26 cellular contexts compared by ENCODE assay signal in the genomic region with DNA sequence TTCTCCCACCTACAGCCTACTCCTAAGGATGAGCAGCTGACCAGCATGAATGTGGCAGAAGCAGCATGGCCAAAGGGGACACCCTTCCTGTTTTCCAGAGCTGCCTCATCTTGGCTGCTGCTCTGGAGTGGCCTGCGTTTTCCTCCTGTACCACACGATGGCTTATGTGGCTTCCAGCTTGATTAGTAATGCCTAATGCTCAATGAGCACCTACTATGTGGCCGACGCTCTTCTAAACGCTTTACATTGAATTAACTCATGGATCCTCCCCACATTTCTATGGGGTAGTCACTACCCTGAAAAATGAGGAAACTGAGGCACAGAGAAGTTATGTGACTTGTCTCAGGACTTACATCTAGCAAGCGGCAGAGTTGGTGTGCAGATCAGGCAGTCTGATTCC. TPM values are rescaled to one million over a fixed set of nuclear protein-coding genes. Genes with fewer than 3 reads are reported as not detected.
"Had no signal": no experiment of that assay in that cellular context is flagged by ENCODE, and none has a peak within 500 bp of the region (broad histone marks: within the 10 kb centered on the region; RNA-seq: fewer than 3 reads in every experiment).

No MANE protein-coding gene starts in this region.

- H3K9me3 ChIP-seq: left lung, lower lobe of right lung, ovary, right atrium auricular region, right lobe of liver, tibial nerve, uterus had no signal

- H3K27me3 ChIP-seq: left lung, ovary, right atrium auricular region, right lobe of liver, uterus had no signal

- H3K36me3 ChIP-seq: lower lobe of right lung, ovary, right atrium auricular region, right lobe of liver, uterus had no signal

- H3K4me2 ChIP-seq: smooth muscle cell had no signal

- ATAC-seq: left colon; left lung; lower lobe of right lung; naive thymus-derived CD8-positive, alpha-beta T cell; right lobe of liver; stimulated activated memory B cell treated with anti-CD40 and anti-IgM and Interleukin-4, amounts not matched to agents 10 μg/mL and 1 μg/mL and 100 μg/mL, for 72 hours; stimulated activated naive CD8-positive, alpha-beta T cell treated with anti-CD3 and anti-CD28 coated beads, Interleukin-15, amount 100 ng/mL, for 72 hours had no signal

- H3K4me1 ChIP-seq: lower lobe of right lung, right atrium auricular region, right lobe of liver, tibial nerve, uterus had no signal

- DNase-seq: hypothalamus; immature natural killer cell; kidney; left colon; lower lobe of right lung; mammary epithelial cell; mesenchymal stem cell; naive thymus-derived CD8-positive, alpha-beta T cell; occipital lobe; ovary; right lobe of liver; stimulated activated CD4-positive, alpha-beta T cell treated with anti-CD3 and anti-CD28 coated beads, Interleukin-1b, Interleukin-23, amount 100 ng/mL, for 48 hours; stimulated activated CD4-positive, alpha-beta T cell treated with anti-CD3 and anti-CD28 coated beads, Interleukin-2, amount 100 ng/mL, for 48 hours; stimulated activated CD4-positive, alpha-beta T cell treated with anti-CD3 and anti-CD28 coated beads, Interleukin-4, amount 100 ng/mL, for 4 hours; stimulated activated CD8-positive, alpha-beta memory T cell treated with anti-CD3 and anti-CD28 coated beads, Interleukin-4, amount 100 ng/mL, for 48 hours; stimulated activated naive CD4-positive, alpha-beta T cell treated with Interleukin-2 at 50 U/mL for 16 hours; stimulated activated naive CD8-positive, alpha-beta T cell treated with anti-CD3 and anti-CD28 coated beads, Interleukin-15, amount 100 ng/mL, for 72 hours; substantia nigra; uterus had no signal

- FAIRE-seq: islet of Langerhans, kidney had no signal

- H3K4me3 ChIP-seq: left lung, lower lobe of right lung, ovary, right atrium auricular region, right lobe of liver, smooth muscle cell, tibial nerve, uterus had no signal

- H3K27ac ChIP-seq: left lung, lower lobe of right lung, ovary, right atrium auricular region, right lobe of liver, tibial nerve, uterus had no signal

RNA-seq across cellular contexts. Expression of a gene that starts 47.5 kb away (rescaled TPM):
- total RNA-seq: naive thymus-derived CD8-positive, alpha-beta T cell; pulmonary artery endothelial cell; smooth muscle cell had no signal
- polyA plus RNA-seq: smooth muscle cell had no signal
